In the genomic region with DNA sequence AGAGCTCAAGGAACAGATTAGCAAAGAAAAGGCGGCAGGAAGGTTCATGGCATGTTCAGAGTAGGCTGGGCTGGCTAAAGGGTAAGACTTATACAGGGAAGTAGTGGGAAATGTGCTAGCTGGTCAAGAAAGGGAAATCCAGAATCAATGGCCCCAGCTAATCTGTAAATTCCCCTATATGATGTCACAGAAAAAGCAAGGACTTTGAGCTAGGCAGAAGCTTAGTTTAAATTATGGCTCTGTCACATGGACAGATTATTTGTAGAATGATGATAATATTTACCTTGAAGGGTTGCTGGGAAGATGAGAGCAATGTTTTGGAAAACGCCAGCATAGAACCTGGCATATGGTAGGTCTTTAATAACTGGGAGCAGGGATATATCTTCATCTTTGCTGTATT, we compare ENCODE assay signal across 30 cellular contexts. TPM values are rescaled to one million over a fixed set of nuclear protein-coding genes. Genes with fewer than 3 reads are reported as not detected.
DNase-seq lines count a peak whose midpoint lies in the region; ATAC-seq and TF ChIP-seq lines count a peak whose summit lies in the region.
"Had no signal": no experiment of that assay in that cellular context is flagged by ENCODE, and none has a peak within 500 bp of the region (broad histone marks: within the 10 kb centered on the region; RNA-seq: fewer than 3 reads in every experiment).

No MANE protein-coding gene starts in this region.

- TF ChIP-seq CTCF in HCT116 (IDR thresholded peaks at IDR 0.05 in 2 of 3, conservative IDR thresholded peaks at IDR 0.05 in 1 of 3; ENCODE audit: borderline replicate concordance in 1 of 3, insufficient read depth in 1 of 3, low read depth in 2 of 3, low read length in 2 of 3), result no peak
- no peak for TF ChIP-seq CTCF in hepatocyte (IDR thresholded peaks at IDR 0.05; ENCODE audit: poor library complexity)
- no peak for TF ChIP-seq CTCF in neutrophil (IDR thresholded peaks at IDR 0.05)
- no peak for TF ChIP-seq CTCF in OCI-LY7 (conservative IDR thresholded peaks at IDR 0.05; ENCODE audit: low read length)
- TF ChIP-seq CTCF in WTC11 (IDR thresholded peaks at IDR 0.05), result no peak

- intact Hi-C loops in HCT116 (cut with micrococcal nuclease) (no loop called here), OCI-LY7 (cut with micrococcal nuclease; ENCODE audit: unreplicated experiment) (no loop called here)

- H3K27ac ChIP-seq in HCT116 (ENCODE audit: low read depth, low read length) (no peak overlapping the region), hepatocyte (peak overlapping the region; percentile 75), neutrophil (peak overlapping the region; percentile 2), OCI-LY7 (ENCODE audit: low read depth, low read length, poor library complexity, severe bottlenecking) (no peak overlapping the region)
- H3K27ac ChIP-seq: BLaER1 had no signal

- H3K9me2 ChIP-seq in HCT116 (ENCODE audit: insufficient read depth) (no peaks in the 10 kb centered on the region), hepatocyte (replicated peaks; ENCODE audit: insufficient read depth) (no peaks in the 10 kb centered on the region), OCI-LY7 (ENCODE audit: insufficient read depth, low read length) (no peaks in the 10 kb centered on the region)

- H3K9ac ChIP-seq in HCT116 (ENCODE audit: low read length), result no peak overlapping the region
- H3K9ac ChIP-seq: BLaER1 had no signal

- POLR2A ChIA-PET in HCT116 (lab: Charles Lee), result no interaction called here
- POLR2A ChIA-PET in OCI-LY7 (lab: Charles Lee), result interaction anchor here (0.5 kb wide), 1 partner anchor 94 kb away, joined by 6 read pairs; no protein-coding TSS in a partner anchor
- POLR2A ChIA-PET in WTC11 (lab: Charles Lee), result no interaction called here

- H3K4me1 Mint-ChIP-seq in WTC11, result no peaks in the 10 kb centered on the region

- no peak overlapping the region for H2AFZ ChIP-seq in HCT116 (ENCODE audit: low read depth, low read length, poor library complexity, severe bottlenecking)
- H2AFZ ChIP-seq in hepatocyte, result no peak overlapping the region
- no peak overlapping the region for H2AFZ ChIP-seq in OCI-LY7 (ENCODE audit: low read length)

- WGBS in hepatocyte (ENCODE audit: low lambda C conversion rate, missing lambda C conversion rate), result 89% methylated on average over 2 of the region's 2 CpGs

- TF ChIP-seq RAD21 in HCT116 (IDR thresholded peaks at IDR 0.05; ENCODE audit: low read depth), result no peak

- H3K27ac Mint-ChIP-seq in WTC11, result no peak overlapping the region
- H3K27ac Mint-ChIP-seq: CD14-positive monocyte; CD4-positive, alpha-beta memory T cell; CD4-positive, CD25-positive, alpha-beta regulatory T cell; CD8-positive, alpha-beta memory T cell had no signal

- no peak overlapping the region for H3K4me2 ChIP-seq in HCT116 (ENCODE audit: low read length)
- no peak overlapping the region for H3K4me2 ChIP-seq in hepatocyte
- H3K4me2 ChIP-seq in OCI-LY7 (ENCODE audit: low read length), result no peak overlapping the region
- H3K4me2 ChIP-seq: BLaER1 had no signal

- no peaks in the 10 kb centered on the region for H3K79me2 ChIP-seq in HCT116 (ENCODE audit: insufficient read depth, low read length)
- H3K79me2 ChIP-seq in hepatocyte, result no peaks in the 10 kb centered on the region
- no peaks in the 10 kb centered on the region for H3K79me2 ChIP-seq in OCI-LY7 (ENCODE audit: insufficient read depth, low read depth, low read length)

- no peak overlapping the region for H3K4me3 ChIP-seq in HCT116 (replicated peaks in 1 of 2; ENCODE audit: low read depth in 1 of 2, low read length in 2 of 2)
- no peak overlapping the region for H3K4me3 ChIP-seq in hepatocyte
- H3K4me3 ChIP-seq in neutrophil (ENCODE audit: low read depth in 1 of 2, low read length in 1 of 2), result no peak overlapping the region
- H3K4me3 ChIP-seq in OCI-LY7 (ENCODE audit: low read depth, low read length, poor library complexity, severe bottlenecking), result no peak overlapping the region
- H3K4me3 ChIP-seq: BLaER1, GM12878 had no signal

- peaks cover 40% of the 10 kb centered on the region for H3K36me3 Mint-ChIP-seq in WTC11

- peaks cover 41 to 63% of the 10 kb centered on the region in 2 experiments for H3K36me3 ChIP-seq in HCT116 (ENCODE audit: control insufficient read depth in 1 of 2, insufficient read depth in 2 of 2, low read length in 2 of 2)
- no peaks in the 10 kb centered on the region for H3K36me3 ChIP-seq in hepatocyte (replicated peaks; ENCODE audit: insufficient read depth, low read depth)
- H3K36me3 ChIP-seq in neutrophil, result peaks cover 80% of the 10 kb centered on the region
- H3K36me3 ChIP-seq in OCI-LY7 (ENCODE audit: insufficient read depth, low read length), result peaks cover 79% of the 10 kb centered on the region

- H4K20me1 ChIP-seq in HCT116 (ENCODE audit: insufficient read depth) (no peaks in the 10 kb centered on the region), hepatocyte (ENCODE audit: insufficient read depth, poor library complexity, severe bottlenecking) (no peaks in the 10 kb centered on the region), OCI-LY7 (ENCODE audit: insufficient read depth, low read length) (no peaks in the 10 kb centered on the region)

- H3K27me3 ChIP-seq in HCT116 (ENCODE audit: insufficient read depth, low read length), result no peaks in the 10 kb centered on the region
- H3K27me3 ChIP-seq in hepatocyte, result no peaks in the 10 kb centered on the region
- H3K27me3 ChIP-seq in neutrophil, result no peaks in the 10 kb centered on the region
- H3K27me3 ChIP-seq: BE2C, BLaER1 had no signal

- ATAC-seq in HCT116 (no peak), HG02763 (IDR thresholded peaks at IDR 0.05; ENCODE audit: unreplicated experiment) (no peak), WTC11 (no peak)
- ATAC-seq: GM12878 had no signal

- no peak overlapping the region for H3K4me3 Mint-ChIP-seq in WTC11
- H3K4me3 Mint-ChIP-seq: CD14-positive monocyte; CD4-positive, alpha-beta memory T cell; CD4-positive, CD25-positive, alpha-beta regulatory T cell; CD8-positive, alpha-beta memory T cell had no signal

- RAD21 ChIA-PET in HCT116 (lab: Charles Lee; ENCODE audit: low non-redundant PET in 1 of 2, low total read pairs in 2 of 2, uncharacterized antibody in 2 of 2, unreplicated experiment in 2 of 2), result no interaction called here

- no peaks in the 10 kb centered on the region for H3K9me3 ChIP-seq in HCT116 (ENCODE audit: control insufficient read depth in 1 of 2, insufficient read depth in 1 of 2, low read depth in 1 of 2, low read length in 2 of 2)
- H3K9me3 ChIP-seq in hepatocyte (ENCODE audit: low read depth), result no peaks in the 10 kb centered on the region
- H3K9me3 ChIP-seq in neutrophil, result no peaks in the 10 kb centered on the region
- H3K9me3 ChIP-seq in OCI-LY7 (ENCODE audit: low read length), result no peaks in the 10 kb centered on the region
- H3K9me3 ChIP-seq: BE2C, BLaER1 had no signal

- CTCF ChIA-PET in HCT116 (lab: Charles Lee), result interaction anchor here (2.0 kb wide), 1 partner anchor 11 kb away, joined by 6 read pairs; no protein-coding TSS in a partner anchor
- CTCF ChIA-PET in OCI-LY7 (lab: Charles Lee; ENCODE audit: unreplicated experiment), result no interaction called here
- CTCF ChIA-PET in WTC11 (lab: Charles Lee), result interaction anchor here (1.9 kb wide), 1 partner anchor 11 kb away, joined by 7 read pairs; no protein-coding TSS in a partner anchor

- TF ChIP-seq POLR2A in HCT116 (IDR thresholded peaks at IDR 0.05; ENCODE audit: borderline replicate concordance, extremely low read depth, insufficient read depth, insufficient read length), result no peak

- BruUV-seq in HCT116 (replicated peaks; lab: Mats Ljungman, UMichigan) (TSS peak; percentile 27), OCI-LY7 (replicated peaks; lab: Mats Ljungman, UMichigan) (no TSS peak)

- H3K4me1 ChIP-seq in HCT116 (ENCODE audit: control insufficient read depth in 1 of 2, insufficient read depth in 2 of 2, low read length in 2 of 2), result no peaks in the 10 kb centered on the region
- H3K4me1 ChIP-seq in hepatocyte (ENCODE audit: insufficient read depth), result peaks cover 6% of the 10 kb centered on the region
- no peaks in the 10 kb centered on the region for H3K4me1 ChIP-seq in neutrophil (ENCODE audit: control insufficient read depth in 1 of 2, insufficient read depth in 1 of 2, low read depth in 1 of 2, low read length in 1 of 2)
- no peaks in the 10 kb centered on the region for H3K4me1 ChIP-seq in OCI-LY7 (ENCODE audit: insufficient read depth, low read length, poor library complexity, severe bottlenecking)
- H3K4me1 ChIP-seq: BE2C, BLaER1 had no signal

- DNase-seq in HCT116 (ENCODE audit: low read depth, low spot score) (no peak), hepatocyte (ENCODE audit: low spot score) (peak; percentile 36), OCI-LY7 (ENCODE audit: low spot score) (no peak), AG08396 (ENCODE audit: low spot score) (no peak), WTC11 (ENCODE audit: low spot score) (no peak)
- DNase-seq: 8988T; ACHN; AML-193; BE2C; C1 segment of cervical spinal cord; CD4-positive, alpha-beta memory T cell; CD4-positive, CD25-positive, alpha-beta regulatory T cell; CD8-positive, alpha-beta memory T cell; COR-L47; DMS 273 treated with DMSO at 0.1 percent for 48 hours; DMS153; DMS53; DMS79; DND-41; EL; GDM1 had no signal

- H3K27me3 Mint-ChIP-seq in WTC11 (ENCODE audit: low read depth), result no peaks in the 10 kb centered on the region
- H3K27me3 Mint-ChIP-seq: CD4-positive, alpha-beta memory T cell; CD4-positive, CD25-positive, alpha-beta regulatory T cell; CD8-positive, alpha-beta memory T cell had no signal

- H3K9me3 Mint-ChIP-seq in WTC11, result no peaks in the 10 kb centered on the region
- H3K9me3 Mint-ChIP-seq: CD14-positive monocyte; CD4-positive, alpha-beta memory T cell; CD4-positive, CD25-positive, alpha-beta regulatory T cell; CD8-positive, alpha-beta memory T cell had no signal

TF ChIP-seq in HCT116, 20 proteins besides CTCF, POLR2A, EP300 and RAD21 (continues in another document):
- no peak for TF ChIP-seq POLR2AphosphoS5 (IDR thresholded peaks at IDR 0.05; ENCODE audit: low read depth, low read length)

TF ChIP-seq in WTC11, 78 proteins besides CTCF, POLR2A, EP300 and RAD21 (continues in another document):
- TF ChIP-seq NFYB (CRISPR knock-in tag; conservative IDR thresholded peaks at IDR 0.05; ENCODE audit: low read depth), result no peak

RNA-seq across cellular contexts. Expression of a gene that starts 19.1 kb away (rescaled TPM):
- total RNA-seq in HCT116 (2021; ENCODE audit: unreplicated experiment) (42.3 TPM), hepatocyte (9.6 and 12.4 TPM in 2 replicates), OCI-LY7 (2022) (68.9 and 74.4 TPM in 2 replicates), WTC11 (2021) (63.1 to 66.9 TPM (median 65.8 TPM) in 3 replicates)
- polyA plus RNA-seq in HCT116 (2012), result 25.9 and 32.2 TPM in 2 replicates
- 18.5 and 23.4 TPM in 2 replicates for polyA plus RNA-seq in hepatocyte
- 28.6 and 31.6 TPM in 2 replicates for total RNA-seq in OCI-LY7 (2014; rRNA removed; shearing (Covaris generic))

RNA-seq across cellular contexts. Expression of a gene that starts 36.5 kb away (rescaled TPM):
- total RNA-seq in HCT116 (2021; ENCODE audit: unreplicated experiment) (not detected), hepatocyte (1.0 and 1.6 TPM in 2 replicates), OCI-LY7 (2022) (not detected in 2 replicates), WTC11 (2021) (0.07 TPM in 1 of 3 replicates, not detected in the others)
- polyA plus RNA-seq in HCT116 (2012), result 0.12 and 0.16 TPM in 2 replicates
- 2.0 and 2.7 TPM in 2 replicates for polyA plus RNA-seq in hepatocyte
- total RNA-seq in OCI-LY7 (2014; rRNA removed; shearing (Covaris generic)), result not detected in 2 replicates
- total RNA-seq: A673; CD4-positive, alpha-beta memory T cell; CD4-positive, CD25-positive, alpha-beta regulatory T cell; CD8-positive, alpha-beta memory T cell had no signal
- polyA plus RNA-seq: CD14-positive monocyte; CD4-positive, alpha-beta memory T cell; CD4-positive, CD25-positive, alpha-beta regulatory T cell; CD8-positive, alpha-beta memory T cell had no signal

RNA-seq across cellular contexts. Expression of a gene that starts 54.9 kb away (rescaled TPM):
- total RNA-seq in HCT116 (2021; ENCODE audit: unreplicated experiment), result not detected
- not detected in 2 replicates for polyA plus RNA-seq in HCT116 (2012)
- not detected in 2 replicates for total RNA-seq in hepatocyte
- polyA plus RNA-seq in hepatocyte, result not detected in 2 replicates
- total RNA-seq in OCI-LY7 (2014; rRNA removed; shearing (Covaris generic)), result not detected in 2 replicates
- total RNA-seq in OCI-LY7 (2022), result not detected in 2 replicates
- not detected in 3 replicates for total RNA-seq in WTC11 (2021)
- total RNA-seq: A673; CD4-positive, alpha-beta memory T cell; CD4-positive, CD25-positive, alpha-beta regulatory T cell; CD8-positive, alpha-beta memory T cell; Daoy; G401; GM12878 had no signal
- polyA plus RNA-seq: AG04450; CD14-positive monocyte; CD4-positive, alpha-beta memory T cell; CD4-positive, CD25-positive, alpha-beta regulatory T cell; CD8-positive, alpha-beta memory T cell; GM12878 had no signal

Comparison
In these comparisons a context has a peak if more than half of its experiments do, and no peak if none do; other contexts are left out.
1. H3K27ac ChIP-seq: peak in hepatocyte (single experiment) and neutrophil (single experiment); none in HCT116 (single experiment) and OCI-LY7 (single experiment).